Comparison of ENCODE assay signal across 1 cellular context in genomic region chrX:103385283-103385830, GRCh38.
TF ChIP-seq lines count a peak whose summit lies in the region.
"Not testable (repeated sequence)": the region's sequence is repeated elsewhere in the genome, so short reads cannot be mapped to it uniquely, and the experiment has no call there.

No MANE protein-coding gene starts in this region.

TF ChIP-seq in K562, 482 proteins besides CTCF, POLR2A, EP300 and RAD21 (continued from another document):
- TF ChIP-seq ZNF740 (CRISPR knock-in tag; IDR thresholded peaks at IDR 0.05); NR2C1 (IDR thresholded peaks at IDR 0.05); NR4A1 (CRISPR knock-in tag; IDR thresholded peaks at IDR 0.05): not testable (repeated sequence)
- 0 out of 4 replicates have a peak, but pooled peaks of 1 of the 2 experiments have one; percentile 47 for TF ChIP-seq ZNF740 (tag; IDR thresholded peaks at IDR 0.05)
- TF ChIP-seq MEF2D (tag; conservative IDR thresholded peaks at IDR 0.05; ENCODE audit: low read depth): 0 out of 2 replicates have a peak, but pooled peaks have one; percentile 36
- TF ChIP-seq HINFP (tag; conservative IDR thresholded peaks at IDR 0.05; ENCODE audit: low read depth): peak; percentile 51; the same call in 1 of the 2 replicates
- TF ChIP-seq DMBX1 (CRISPR knock-in tag; IDR thresholded peaks at IDR 0.05; ENCODE audit: borderline replicate concordance): peak; percentile 87; the same call in 1 of the 2 replicates
- TF ChIP-seq IRF9 (tag; IDR thresholded peaks at IDR 0.05): peak; percentile 67
- TF ChIP-seq CEBPB (tag; IDR thresholded peaks at IDR 0.05): 0 out of 2 replicates have a peak, but pooled peaks have one; percentile 25
- 0 out of 2 replicates have a peak, but pooled peaks have one; percentile 68 for TF ChIP-seq PYGO2 (tag; IDR thresholded peaks at IDR 0.05)
- TF ChIP-seq PTRF (tag; IDR thresholded peaks at IDR 0.05): 0 out of 2 replicates have a peak, but pooled peaks have one; percentile 19
- peak; percentile 15; the same call in 1 of the 2 replicates for TF ChIP-seq NR2C1 (tag; IDR thresholded peaks at IDR 0.05)
- peak; percentile 71; the same call in 1 of the 2 replicates for TF ChIP-seq PTTG1 (tag; IDR thresholded peaks at IDR 0.05; ENCODE audit: low read depth)
- TF ChIP-seq NR4A1 (tag; IDR thresholded peaks at IDR 0.05): peak; percentile 79
- peak; percentile 72 for TF ChIP-seq ZNF592 (IDR thresholded peaks at IDR 0.05)
